16 cellular contexts compared by ENCODE assay signal in the genomic region with DNA sequence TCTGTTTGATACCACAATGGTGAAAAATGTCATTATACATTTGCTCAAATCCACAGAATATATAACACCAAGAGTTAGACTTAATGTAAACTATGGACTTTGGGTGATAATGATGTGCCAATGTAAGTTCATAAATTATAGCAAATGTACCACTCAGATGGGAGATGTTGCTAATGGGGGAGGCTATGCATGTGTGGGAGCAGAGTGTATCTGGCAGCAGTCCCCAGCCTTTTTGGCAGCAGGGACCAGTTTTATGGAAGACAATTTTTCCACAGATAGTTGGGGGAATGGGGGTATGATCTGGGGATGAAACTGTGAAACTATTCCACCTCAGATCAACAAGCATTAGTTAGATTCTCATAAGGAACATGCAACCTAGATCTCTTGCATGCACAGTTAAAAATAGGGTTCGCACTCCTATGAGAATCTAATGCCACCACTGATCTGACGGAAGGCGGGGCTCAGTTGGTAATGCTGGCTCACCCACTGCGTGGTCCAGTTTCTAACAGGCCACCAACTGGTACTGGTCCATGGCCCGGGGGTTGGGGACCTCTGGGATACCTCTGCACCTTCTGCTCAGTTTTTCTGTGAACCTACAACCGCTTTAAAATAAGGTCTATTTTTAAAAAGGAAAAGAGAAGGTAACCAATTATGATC. TPM values are rescaled to one million over a fixed set of nuclear protein-coding genes. Genes with fewer than 3 reads are reported as not detected.
DNase-seq lines count a peak whose midpoint lies in the region; ATAC-seq, FAIRE-seq and TF ChIP-seq lines count a peak whose summit lies in the region.
"Had no signal": no experiment of that assay in that cellular context is flagged by ENCODE, and none has a peak within 500 bp of the region (broad histone marks: within the 10 kb centered on the region; RNA-seq: fewer than 3 reads in every experiment).

No MANE protein-coding gene starts in this region.

- peaks cover 37 to 45% of the 10 kb centered on the region in 2 donors for H3K4me1 Mint-ChIP-seq in stimulated activated naive B cell treated with anti-CD40 and anti-IgM and Interleukin-4, amounts not matched to agents 10 μg/mL and 1 μg/mL and 100 μg/mL, for 72 hours

- H3K4me2 ChIP-seq in GM12878 (ENCODE audit: control insufficient read depth, insufficient read depth) = no peak overlapping the region
- H3K4me2 ChIP-seq: GM23338 had no signal

- FAIRE-seq in GM19239 (lab: Jason Lieb, UNC) = peak; percentile 28
- no peak for FAIRE-seq in GM12878 (lab: Jason Lieb, UNC)
- FAIRE-seq: K562 had no signal

- SMC1A ChIA-PET in GM12878 (lab: Charles Lee; ENCODE audit: uncharacterized antibody, unreplicated experiment) = interaction anchor here (1.1 to 1.7 kb wide), 8 partner anchors 10 to 213 kb away, joined by 3 to 9 read pairs (median 4); no protein-coding TSS in a partner anchor

- POLR2A ChIA-PET in GM12878 (lab: Charles Lee) = interaction anchor here (0.9 to 2.5 kb wide), 3 partner anchors 7 to 56 kb away, joined by 3 to 14 read pairs (median 4); partner anchors contain the start of genes HLA-DQA1 and HLA-DRB1

- TF ChIP-seq RAD21 in GM12878 (IDR thresholded peaks at IDR 0.05; ENCODE audit: insufficient read depth, low read depth, low read length) = no peak

- H3K9ac ChIP-seq in GM12878 (ENCODE audit: control insufficient read depth, insufficient read depth, low read length) = no peak overlapping the region

- CTCF ChIA-PET in GM12878 (lab: Yijun Ruan, JAX) = interaction anchor here (0.7 to 1.6 kb wide), 5 partner anchors 22 to 226 kb away, joined by 3 to 11 read pairs (median 4); no protein-coding TSS in a partner anchor

- H2AFZ ChIP-seq in GM12878 (ENCODE audit: control insufficient read depth, low read depth, low read length) = no peak overlapping the region
- H2AFZ ChIP-seq: GM23338 had no signal

- no peak for TF ChIP-seq EP300 in GM12878 (IDR thresholded peaks at IDR 0.05; ENCODE audit: borderline replicate concordance in 1 of 2, control insufficient read depth in 1 of 2, low read depth in 2 of 2, low read length in 2 of 2)

- no peak overlapping the region for H3K4me3 Mint-ChIP-seq in stimulated activated naive B cell treated with anti-CD40 and anti-IgM and Interleukin-4, amounts not matched to agents 10 μg/mL and 1 μg/mL and 100 μg/mL, for 72 hours
- H3K4me3 Mint-ChIP-seq: CD4-positive, alpha-beta T cell; GM23338 had no signal

- H3K4me3 ChIP-seq in GM12878 (no peak overlapping the region), left ventricle myocardium inferior (no peak overlapping the region)
- H3K4me3 ChIP-seq: GM23338, K562 had no signal

- TF ChIP-seq POLR2A in GM10847 (IDR thresholded peaks at IDR 0.05; ENCODE audit: extremely low read depth, insufficient read length) (peak; percentile 20), GM12878 (IDR thresholded peaks at IDR 0.05; ENCODE audit: low read depth, low read length) (peak; percentile 53)

- H3K4me1 ChIP-seq in GM12878 (ENCODE audit: control insufficient read depth, insufficient read depth, low read length) (peaks cover 4% of the 10 kb centered on the region), left ventricle myocardium inferior (no peaks in the 10 kb centered on the region)

- H3K36me3 ChIP-seq in GM12878 (ENCODE audit: control insufficient read depth in 2 of 2, insufficient read depth in 2 of 2, low read length in 1 of 2) = no peaks in the 10 kb centered on the region; a peak in 3 of 4 replicates
- H3K36me3 ChIP-seq in left ventricle myocardium inferior = no peaks in the 10 kb centered on the region

- H3K36me3 Mint-ChIP-seq in stimulated activated naive B cell treated with anti-CD40 and anti-IgM and Interleukin-4, amounts not matched to agents 10 μg/mL and 1 μg/mL and 100 μg/mL, for 72 hours = peaks cover 59 to 81% of the 10 kb centered on the region in 2 donors

- in situ Hi-C loops in GM12878 (cut with MboI) = no loop called here

- H3K27ac ChIP-seq in GM12878 (ENCODE audit: control insufficient read depth, insufficient read depth) (no peak overlapping the region), left ventricle myocardium inferior (replicated peaks) (no peak overlapping the region)

- H3K79me2 ChIP-seq in GM12878 (ENCODE audit: control insufficient read depth, insufficient read depth, low read length) = peaks cover 22% of the 10 kb centered on the region

- H3K9me3 Mint-ChIP-seq in stimulated activated naive B cell treated with anti-CD40 and anti-IgM and Interleukin-4, amounts not matched to agents 10 μg/mL and 1 μg/mL and 100 μg/mL, for 72 hours = peaks cover 7 to 10% of the 10 kb centered on the region in 2 donors
- H3K9me3 Mint-ChIP-seq: CD4-positive, alpha-beta T cell had no signal

- DNase-seq in GM19239 (ENCODE audit: insufficient read length, low spot score) (no peak), GM12878 (ENCODE audit: low read depth, low spot score) (no peak), left ventricle myocardium inferior (no peak)
- DNase-seq in stimulated activated naive B cell treated with anti-CD40 and anti-IgM and Interleukin-4, amounts not matched to agents 10 μg/mL and 1 μg/mL and 100 μg/mL, for 72 hours = no peak
- no peak for DNase-seq in central memory CD4-positive, alpha-beta T cell
- no peak for DNase-seq in stimulated activated CD4-positive, alpha-beta T cell treated with anti-CD3 and anti-CD28 coated beads, Interleukin-1b, Interleukin-23, amount 100 ng/mL, for 48 hours
- DNase-seq: 8988T; C1 segment of cervical spinal cord; Calu3; CD4-positive, alpha-beta T cell; DMS 273 treated with DMSO at 0.1 percent for 48 hours; H7; Kasumi-1 had no signal

- ATAC-seq in GM12878 = no peak
- ATAC-seq in stimulated activated naive B cell treated with anti-CD40 and anti-IgM and Interleukin-4, amounts not matched to agents 10 μg/mL and 1 μg/mL and 100 μg/mL, for 72 hours (replicated peaks) = no peak
- ATAC-seq: GM23338, K562 had no signal

- H3K27ac Mint-ChIP-seq in stimulated activated naive B cell treated with anti-CD40 and anti-IgM and Interleukin-4, amounts not matched to agents 10 μg/mL and 1 μg/mL and 100 μg/mL, for 72 hours = peak overlapping the region; percentile 44
- H3K27ac Mint-ChIP-seq: CD4-positive, alpha-beta T cell; GM23338 had no signal

- BruUV-seq in GM12878 (replicated peaks; lab: Mats Ljungman, UMichigan) = no TSS peak

- H3K27me3 Mint-ChIP-seq in stimulated activated naive B cell treated with anti-CD40 and anti-IgM and Interleukin-4, amounts not matched to agents 10 μg/mL and 1 μg/mL and 100 μg/mL, for 72 hours = no peaks in the 10 kb centered on the region
- H3K27me3 Mint-ChIP-seq: CD4-positive, alpha-beta T cell had no signal

- no peaks in the 10 kb centered on the region for H3K27me3 ChIP-seq in GM12878 (replicated peaks in 1 of 2; ENCODE audit: control insufficient read depth in 2 of 2, insufficient read depth in 2 of 2, low read length in 1 of 2)
- no peaks in the 10 kb centered on the region for H3K27me3 ChIP-seq in left ventricle myocardium inferior (ENCODE audit: low read depth)

- TF ChIP-seq CTCF in GM12878 (IDR thresholded peaks at IDR 0.05 in 2 of 3, conservative IDR thresholded peaks at IDR 0.05 in 1 of 3; ENCODE audit: control insufficient read depth in 2 of 3, extremely low read depth in 1 of 3, insufficient read depth in 1 of 3, low read depth in 3 of 3, low read length in 3 of 3) (no peak), left ventricle myocardium inferior (IDR thresholded peaks at IDR 0.05; ENCODE audit: borderline replicate concordance) (no peak)

- no peaks in the 10 kb centered on the region; the same call in 2 of the 3 replicates for H3K9me3 ChIP-seq in GM12878 (replicated peaks; ENCODE audit: control insufficient read depth, insufficient read depth, low read length)
- no peaks in the 10 kb centered on the region for H3K9me3 ChIP-seq in left ventricle myocardium inferior (replicated peaks)

- intact Hi-C loops in GM12878 (cut with micrococcal nuclease; ENCODE audit: unreplicated experiment) = no loop called here
- intact Hi-C loops in left ventricle myocardium inferior (cut with micrococcal nuclease) = no loop called here

- no peaks in the 10 kb centered on the region for H4K20me1 ChIP-seq in GM12878 (ENCODE audit: control insufficient read depth, insufficient read depth)

- RAD21 ChIA-PET in GM12878 (lab: Charles Lee; ENCODE audit: unreplicated experiment) = interaction anchor here (1.2 to 1.6 kb wide), 2 partner anchors 47 to 203 kb away, joined by 3 to 5 read pairs; no protein-coding TSS in a partner anchor

- 72% methylated on average over 6 of the region's 6 CpGs for WGBS in GM12878 (ENCODE audit: insufficient coverage, insufficient replicate concordance, low lambda C conversion rate, missing lambda C conversion rate)

RNA-seq across cellular contexts. Expression of gene HLA-DQA1, which starts 8.0 kb away (rescaled TPM):
- total RNA-seq in GM12878 (2013; cell fraction: nucleolus; rRNA removed) = 554 and 568 TPM in 2 replicates
- total RNA-seq in GM12878 (2014; rRNA removed) = 395 and 433 TPM in 2 replicates
- total RNA-seq in GM12878 (2014; rRNA removed; fragmentation: Illumina TruSeq; extraction: Trizol) = 498 and 529 TPM in 2 replicates
- 664 and 712 TPM in 2 replicates for total RNA-seq in GM12878 (2021)
- 695 TPM for polyA plus RNA-seq in GM12878 (2011; ENCODE audit: low read depth)
- 1,353 and 1,769 TPM in 2 replicates for polyA plus RNA-seq in GM12878 (2011; rRNA removed)
- 1,120 and 1,165 TPM in 2 replicates for polyA plus RNA-seq in GM12878 (2011; cell fraction: cytosol; rRNA removed)
- 377 and 747 TPM in 2 replicates for polyA plus RNA-seq in GM12878 (2011; cell fraction: nucleus; rRNA removed)
- 836 and 943 TPM in 2 replicates for polyA plus RNA-seq in GM12878 (2012)
- 792 and 799 TPM in 2 replicates for polyA plus RNA-seq in GM12878 (2014; fragmentation: Illumina TruSeq; extraction: Trizol)
- polyA plus RNA-seq in GM12878 (2014; fragmentation: Nextera tagmentation; extraction: Ambion mirVana) = 100 to 1,000 TPM; 327 to 423 TPM
- polyA plus RNA-seq in GM12878 (2014; rRNA removed) = 515 and 552 TPM in 2 replicates
- 100 to 1,000 TPM; 289 to 291 TPM for polyA plus RNA-seq in GM12878 (2016; fragmentation: Nextera tagmentation; extraction: Ambion mirVana)
- polyA minus RNA-seq in GM12878 (2011; rRNA and poly(A)+ RNA removed) = 1,376 and 1,606 TPM in 2 replicates
- polyA minus RNA-seq in GM12878 (2011; cell fraction: cytosol; rRNA and poly(A)+ RNA removed) = 271 and 297 TPM in 2 replicates
- 136 and 138 TPM in 2 replicates for polyA minus RNA-seq in GM12878 (2011; cell fraction: nucleus; rRNA and poly(A)+ RNA removed)
- total RNA-seq in left ventricle myocardium inferior = 5.4 TPM
- total RNA-seq: GM23338, H7 had no signal

RNA-seq across cellular contexts. Expression of gene HLA-DQB1, which starts 21.3 kb away (rescaled TPM):
- 33.4 and 35.5 TPM in 2 replicates for total RNA-seq in GM12878 (2013; cell fraction: nucleolus; rRNA removed)
- total RNA-seq in GM12878 (2014; rRNA removed) (127 and 148 TPM in 2 replicates), GM12878 (2014; rRNA removed; fragmentation: Illumina TruSeq; extraction: Trizol) (70.6 and 77.7 TPM in 2 replicates), GM12878 (2021) (119 and 121 TPM in 2 replicates), left ventricle myocardium inferior (2.0 TPM)
- polyA plus RNA-seq in GM12878 (2011; ENCODE audit: low read depth) = 59.9 TPM
- polyA plus RNA-seq in GM12878 (2011; rRNA removed) (253 and 403 TPM in 2 replicates), GM12878 (2014; fragmentation: Illumina TruSeq; extraction: Trizol) (46.4 and 73.9 TPM in 2 replicates), GM12878 (2014; fragmentation: Nextera tagmentation; extraction: Ambion mirVana) (10 to 100 TPM; 38.1 to 66.1 TPM), GM12878 (2014; rRNA removed) (106 and 112 TPM in 2 replicates), GM12878 (2016; fragmentation: Nextera tagmentation; extraction: Ambion mirVana) (10 to 100 TPM; 85.5 to 97.3 TPM)
- polyA plus RNA-seq in GM12878 (2011; cell fraction: cytosol; rRNA removed) = 441 and 443 TPM in 2 replicates
- 161 and 278 TPM in 2 replicates for polyA plus RNA-seq in GM12878 (2011; cell fraction: nucleus; rRNA removed)
- 229 and 247 TPM in 2 replicates for polyA plus RNA-seq in GM12878 (2012)
- 133 and 245 TPM in 2 replicates for polyA minus RNA-seq in GM12878 (2011; rRNA and poly(A)+ RNA removed)
- 80.3 and 81.3 TPM in 2 replicates for polyA minus RNA-seq in GM12878 (2011; cell fraction: cytosol; rRNA and poly(A)+ RNA removed)
- 64.9 and 68.1 TPM in 2 replicates for polyA minus RNA-seq in GM12878 (2011; cell fraction: nucleus; rRNA and poly(A)+ RNA removed)
- polyA plus RNA-seq: K562 had no signal

RNA-seq across cellular contexts. Expression of gene HLA-DRB1, which starts 55.5 kb away (rescaled TPM):
- total RNA-seq in GM12878 (2013; cell fraction: nucleolus; rRNA removed) = 285 and 299 TPM in 2 replicates
- total RNA-seq in GM12878 (2014; rRNA removed) = 585 and 596 TPM in 2 replicates
- 543 and 546 TPM in 2 replicates for total RNA-seq in GM12878 (2014; rRNA removed; fragmentation: Illumina TruSeq; extraction: Trizol)
- 718 and 768 TPM in 2 replicates for total RNA-seq in GM12878 (2021)
- 440 TPM for polyA plus RNA-seq in GM12878 (2011; ENCODE audit: low read depth)
- 684 and 1,082 TPM in 2 replicates for polyA plus RNA-seq in GM12878 (2011; rRNA removed)
- polyA plus RNA-seq in GM12878 (2011; cell fraction: cytosol; rRNA removed) = 1,851 and 2,227 TPM in 2 replicates
- polyA plus RNA-seq in GM12878 (2011; cell fraction: nucleus; rRNA removed) = 730 and 992 TPM in 2 replicates
- polyA plus RNA-seq in GM12878 (2012) = 697 and 802 TPM in 2 replicates
- polyA plus RNA-seq in GM12878 (2014; fragmentation: Illumina TruSeq; extraction: Trizol) = 462 and 549 TPM in 2 replicates
- polyA plus RNA-seq in GM12878 (2014; fragmentation: Nextera tagmentation; extraction: Ambion mirVana) = 100 to 1,000 TPM; 312 to 364 TPM
- 623 and 640 TPM in 2 replicates for polyA plus RNA-seq in GM12878 (2014; rRNA removed)
- 100 to 1,000 TPM; 839 to 871 TPM for polyA plus RNA-seq in GM12878 (2016; fragmentation: Nextera tagmentation; extraction: Ambion mirVana)
- 527 and 1,029 TPM in 2 replicates for polyA minus RNA-seq in GM12878 (2011; rRNA and poly(A)+ RNA removed)
- 229 and 257 TPM in 2 replicates for polyA minus RNA-seq in GM12878 (2011; cell fraction: cytosol; rRNA and poly(A)+ RNA removed)
- 78.9 and 81.7 TPM in 2 replicates for polyA minus RNA-seq in GM12878 (2011; cell fraction: nucleus; rRNA and poly(A)+ RNA removed)
- 26.4 TPM for total RNA-seq in left ventricle myocardium inferior

Comparison
In these comparisons a context has a peak if more than half of its experiments do, and no peak if none do; other contexts are left out.
1. RNA of gene HLA-DQA1, which starts 8.0 kb away (total RNA-seq): 395 to 712 TPM in GM12878; 5.4 TPM in left ventricle myocardium inferior (single experiment); every median in the first group is over 10 times any median in the second.
2. RNA of gene HLA-DQB1, which starts 21.3 kb away (total RNA-seq): 33.4 to 148 TPM in GM12878; 2.0 TPM in left ventricle myocardium inferior (single experiment); every median in the first group is over 10 times any median in the second.
3. RNA of gene HLA-DRB1, which starts 55.5 kb away (total RNA-seq): 285 to 768 TPM in GM12878; 26.4 TPM in left ventricle myocardium inferior (single experiment); every median in the first group is over 10 times any median in the second.